1 cellular context compared by ENCODE assay signal in genomic region chr12:93375906-93376305, GRCh38.
TF ChIP-seq lines count a peak whose summit lies in the region.

No MANE protein-coding gene starts in this region.

TF ChIP-seq in A549, 52 proteins besides CTCF, POLR2A, EP300 and RAD21 (continued from another document):
- TF ChIP-seq ELK1 (IDR thresholded peaks at IDR 0.05; ENCODE audit: low read depth, low read length), result no peak
- TF ChIP-seq HOXA7 (CRISPR knock-in tag; IDR thresholded peaks at IDR 0.05), result no peak
- no peak for TF ChIP-seq RARB (CRISPR knock-in tag; IDR thresholded peaks at IDR 0.05)
- TF ChIP-seq NR3C1 (IDR thresholded peaks at IDR 0.05), result no peak
- no peak for TF ChIP-seq GATA3 (IDR thresholded peaks at IDR 0.05; ENCODE audit: borderline replicate concordance)
TF ChIP-seq in A549: peak in this region for 0.
